Comparison of ENCODE assay signal across 10 cellular contexts in genomic region chr19:17471410-17472125, GRCh38. TPM values are rescaled to one million over a fixed set of nuclear protein-coding genes. Genes with fewer than 3 reads are reported as not detected.
DNase-seq lines count a peak whose midpoint lies in the region; FAIRE-seq and TF ChIP-seq lines count a peak whose summit lies in the region.
"Had no signal": no experiment of that assay in that cellular context is flagged by ENCODE, and none has a peak within 500 bp of the region (broad histone marks: within the 10 kb centered on the region; RNA-seq: fewer than 3 reads in every experiment).

No MANE protein-coding gene starts in this region.

- no peaks in the 10 kb centered on the region for H3K79me2 ChIP-seq in OCI-LY1 (ENCODE audit: insufficient read depth, low read length)
- H3K79me2 ChIP-seq in H1 (ENCODE audit: control insufficient read depth in 1 of 2, insufficient read depth in 2 of 2, low read length in 2 of 2): no peaks in the 10 kb centered on the region; a peak in 1 of 4 replicates

- H3K27ac Mint-ChIP-seq in Calu3 (ENCODE audit: unreplicated experiment) (peak overlapping the region; percentile 59), osteocyte (ENCODE audit: unreplicated experiment) (no peak overlapping the region)

- no peak overlapping the region for H3K23ac ChIP-seq in H1 (ENCODE audit: insufficient read length)

- no peak overlapping the region; the same call in 1 of the 2 replicates for H2BK5ac ChIP-seq in H1 (ENCODE audit: low read depth, low read length)

- H4K20me1 ChIP-seq in OCI-LY1 (ENCODE audit: insufficient read depth, low read length) (no peaks in the 10 kb centered on the region), H1 (replicated peaks in 1 of 2; ENCODE audit: control insufficient read depth in 1 of 2, insufficient read depth in 2 of 2, low read length in 2 of 2) (no peaks in the 10 kb centered on the region)

- 62% methylated on average over 12 of the region's 12 CpGs; no CpG with 5 or more reads in 1 of the 2 experiments for WGBS in H1 (ENCODE audit: extremely low coverage in 1 of 2, insufficient coverage in 1 of 2, insufficient read length in 1 of 2, insufficient replicate concordance in 2 of 2, low coverage in 1 of 2, low lambda C conversion rate in 2 of 2, missing lambda C conversion rate in 1 of 2), 2 experiments

- H3K36me3 ChIP-seq in OCI-LY1 (ENCODE audit: insufficient read depth, low read length) (no peaks in the 10 kb centered on the region), H1 (ENCODE audit: control insufficient read depth in 2 of 4, insufficient read depth in 4 of 4, low read length in 3 of 4) (no peaks in the 10 kb centered on the region), kidney (ENCODE audit: control insufficient read depth in 1 of 2, insufficient read depth in 2 of 2, low read length in 2 of 2) (no peaks in the 10 kb centered on the region)

- H3K36me3 Mint-ChIP-seq in Calu3 (ENCODE audit: insufficient read depth, unreplicated experiment) (peaks cover 60% of the 10 kb centered on the region), osteocyte (ENCODE audit: unreplicated experiment) (no peaks in the 10 kb centered on the region)

- H2BK20ac ChIP-seq in H1 (ENCODE audit: low read length): no peak overlapping the region

- H3K14ac ChIP-seq in H1 (ENCODE audit: insufficient read length): no peak overlapping the region

- H3K9me3 Mint-ChIP-seq in Calu3 (ENCODE audit: low read depth, unreplicated experiment) (no peaks in the 10 kb centered on the region), osteocyte (ENCODE audit: unreplicated experiment) (no peaks in the 10 kb centered on the region)

- no peak overlapping the region for H2BK12ac ChIP-seq in H1 (ENCODE audit: low read depth, low read length)

- H3K4me2 ChIP-seq in OCI-LY1 (ENCODE audit: low read length) (peak overlapping the region; percentile 90; the same call in 1 of the 2 replicates), H1 (ENCODE audit: insufficient read depth in 1 of 2, low read depth in 2 of 2, low read length in 2 of 2) (peak overlapping the region; percentile 74 to 91)

- BruUV-seq in Calu3 (replicated peaks; lab: Mats Ljungman, UMichigan): TSS peak; percentile 21

- no peak overlapping the region for H3K56ac ChIP-seq in H1 (replicated peaks; ENCODE audit: insufficient read length, low read depth, low read length)

- TF ChIP-seq CTCF in Calu3 (IDR thresholded peaks at IDR 0.05; ENCODE audit: unreplicated experiment) (no peak), OCI-LY1 (IDR thresholded peaks at IDR 0.05; ENCODE audit: low read length) (no peak), H1 (IDR thresholded peaks at IDR 0.05; ENCODE audit: control extremely low read depth in 1 of 3, insufficient read depth in 1 of 3, low read depth in 1 of 3, low read length in 3 of 3) (no peak), osteocyte (IDR thresholded peaks at IDR 0.05) (no peak), kidney (IDR thresholded peaks at IDR 0.05; ENCODE audit: borderline replicate concordance, extremely low read depth, insufficient read depth) (no peak)

- H3K4me1 Mint-ChIP-seq in Calu3 (ENCODE audit: low read depth, unreplicated experiment) (peaks cover 18% of the 10 kb centered on the region), osteocyte (ENCODE audit: unreplicated experiment) (peaks cover 35% of the 10 kb centered on the region)

- H3K4me1 ChIP-seq in OCI-LY1 (ENCODE audit: insufficient read depth, low read length, severe bottlenecking) (peaks cover 12% of the 10 kb centered on the region), H1 (replicated peaks in 1 of 4; ENCODE audit: control insufficient read depth in 3 of 4, insufficient read depth in 4 of 4, low read length in 3 of 4) (peaks cover 0 to 17% (median 8%) of the 10 kb centered on the region in 4 experiments; a peak in 5 of 7 replicates), kidney (ENCODE audit: control insufficient read depth in 1 of 2, insufficient read depth in 1 of 2, low read depth in 1 of 2, low read length in 2 of 2) (peaks cover 4 to 24% of the 10 kb centered on the region in 2 donors)

- no peaks in the 10 kb centered on the region for H3K9me2 ChIP-seq in OCI-LY1 (ENCODE audit: low read depth, low read length)

- H3K79me1 ChIP-seq in H1 (ENCODE audit: low read depth, low read length): no peaks in the 10 kb centered on the region

- FAIRE-seq in H1 (lab: Jason Lieb, UNC) (no peak), kidney (lab: Jason Lieb, UNC) (no peak)

- H4K5ac ChIP-seq in H1 (ENCODE audit: insufficient read length, low read depth, low read length): no peak overlapping the region

- peaks cover 16% of the 10 kb centered on the region; the same call in 1 of the 2 replicates for H3K23me2 ChIP-seq in H1 (ENCODE audit: low read depth, low read length)

- H2BK15ac ChIP-seq in H1 (ENCODE audit: low read length): no peak overlapping the region; the same call in 1 of the 2 replicates

- CTCF ChIA-PET in Calu3 (lab: Charles Lee) (interaction anchor here (0.5 to 1.3 kb wide), 3 partner anchors 24 to 388 kb away, joined by 3 to 7 read pairs (median 3); partner anchors contain the start of gene PGLS), H1 (lab: Charles Lee; ENCODE audit: partially characterized antibody) (interaction anchor here (0.8 to 2.6 kb wide), 12 partner anchors 10 to 312 kb away, joined by 3 to 9 read pairs (median 4); partner anchors contain the start of genes NXNL1 and TMEM221)

- POLR2A ChIA-PET in H1 (lab: Charles Lee; ENCODE audit: partially characterized antibody): interaction anchor here (0.9 to 2.4 kb wide), 11 partner anchors 9 to 135 kb away, joined by 3 to 11 read pairs (median 3); partner anchors contain the start of genes BST2 and PGLS

- H3K4me3 Mint-ChIP-seq in Calu3 (ENCODE audit: low read depth, unreplicated experiment): peak overlapping the region; percentile 81
- peak overlapping the region; percentile 93 for H3K4me3 Mint-ChIP-seq in osteocyte (ENCODE audit: unreplicated experiment)

- H2AFZ ChIP-seq in OCI-LY1 (ENCODE audit: low read length) (no peak overlapping the region), H1 (ENCODE audit: low read length) (no peak overlapping the region)

- no peak for DNase-seq in Calu3
- no peak for DNase-seq in H1 (ENCODE audit: low read depth in 1 of 2, low spot score in 2 of 2)
- DNase-seq in osteocyte (ENCODE audit: extremely low spot score, unreplicated experiment): no peak
- no peak for DNase-seq in NCI-H345 (lab: John Stamatoyannopoulos, UW)
- no peak for DNase-seq in HPDE6-E6E7 (ENCODE audit: extremely low spot score)
- DNase-seq in kidney: no peak
- no peak for DNase-seq in SKM-1 treated with dmso at 0.1 percent for 144 hours (lab: John Stamatoyannopoulos, UW; ENCODE audit: unreplicated experiment)
- DNase-seq: activated gamma-delta T cell treated with Interleukin-2 at 50 U/mL for 16 hours had no signal

- H3K4ac ChIP-seq in H1 (replicated peaks; ENCODE audit: insufficient read length, low read depth, low read length): no peak overlapping the region

- no peak overlapping the region for H3K27ac ChIP-seq in OCI-LY1 (ENCODE audit: low read depth, low read length, poor library complexity, severe bottlenecking)
- H3K27ac ChIP-seq in H1 (ENCODE audit: low read depth, low read length): no peak overlapping the region
- H3K27ac ChIP-seq in kidney (ENCODE audit: low read depth in 2 of 2, low read length in 2 of 2): no peak overlapping the region

- H3K27me3 Mint-ChIP-seq in Calu3 (ENCODE audit: unreplicated experiment): no peaks in the 10 kb centered on the region
- no peaks in the 10 kb centered on the region for H3K27me3 Mint-ChIP-seq in osteocyte (ENCODE audit: unreplicated experiment)

- no peaks in the 10 kb centered on the region for H3F3A ChIP-seq in OCI-LY1 (ENCODE audit: insufficient read depth, low read length)

- intact Hi-C loops in Calu3 (cut with micrococcal nuclease; ENCODE audit: unreplicated experiment): no loop called here
- intact Hi-C loops in kidney (cut with DNase I): no loop called here

- H2BK120ac ChIP-seq in H1 (replicated peaks; ENCODE audit: low read depth, low read length): no peak overlapping the region

- no peak overlapping the region for H2AK5ac ChIP-seq in H1 (ENCODE audit: low read depth, low read length)

- no peak overlapping the region for H4K91ac ChIP-seq in H1 (replicated peaks; ENCODE audit: insufficient read length, low read length)

- H4K8ac ChIP-seq in H1 (ENCODE audit: extremely low read depth, insufficient read depth, low read length): peak overlapping the region; percentile 80

- H3K18ac ChIP-seq in H1 (ENCODE audit: extremely low read depth, low read length): no peak overlapping the region

- no peak for TF ChIP-seq EP300 in H1 (IDR thresholded peaks at IDR 0.05; ENCODE audit: borderline replicate concordance in 1 of 2, low read depth in 2 of 2, low read length in 2 of 2)

- H3K9me3 ChIP-seq in OCI-LY1 (ENCODE audit: low read length): no peaks in the 10 kb centered on the region
- H3K9me3 ChIP-seq in H1 (ENCODE audit: insufficient read depth in 2 of 2, low read depth in 1 of 2, low read length in 1 of 2): no peaks in the 10 kb centered on the region
- no peaks in the 10 kb centered on the region for H3K9me3 ChIP-seq in kidney (ENCODE audit: control insufficient read depth in 1 of 2, low read length in 2 of 2)

- TF ChIP-seq RAD21 in H1 (IDR thresholded peaks at IDR 0.05 in 1 of 2, conservative IDR thresholded peaks at IDR 0.05 in 1 of 2; ENCODE audit: low read depth in 2 of 2, low read length in 2 of 2): no peak

- peaks cover 4% of the 10 kb centered on the region; the same call in 1 of the 2 replicates for H3K27me3 ChIP-seq in OCI-LY1 (ENCODE audit: insufficient read depth, low read length)
- peaks cover 0 to 11% (median 5%) of the 10 kb centered on the region in 4 experiments; a peak in 3 of 7 replicates for H3K27me3 ChIP-seq in H1 (replicated peaks in 1 of 4; ENCODE audit: control insufficient read depth in 3 of 4, extremely low read depth in 1 of 4, insufficient read depth in 3 of 4, low read length in 3 of 4)

- no peak overlapping the region for H3K4me3 ChIP-seq in OCI-LY1 (ENCODE audit: low read depth, low read length, poor library complexity, severe bottlenecking)
- H3K4me3 ChIP-seq in H1 (ENCODE audit: extremely low read depth in 1 of 4, insufficient read depth in 2 of 4, low read depth in 3 of 4, low read length in 4 of 4): peak overlapping the region; percentile 58 to 84 (median 66); a peak in 5 of 8 replicates
- peak overlapping the region in 1 of 2 donors; percentile 80 for H3K4me3 ChIP-seq in kidney (ENCODE audit: low read length in 2 of 2)

- no peak overlapping the region for H3K9ac ChIP-seq in OCI-LY1 (ENCODE audit: low read length)
- H3K9ac ChIP-seq in H1 (replicated peaks in 1 of 4; ENCODE audit: extremely low read depth in 1 of 4, low read depth in 3 of 4, low read length in 3 of 4): no peak overlapping the region
- H3K9ac ChIP-seq in kidney (ENCODE audit: low read length in 2 of 2): peak overlapping the region in 1 of 2 donors; percentile 21

- no peak for TF ChIP-seq POLR2A in H1 (IDR thresholded peaks at IDR 0.05; ENCODE audit: control extremely low read depth in 1 of 2, low read depth in 2 of 2, low read length in 2 of 2)

RNA-seq across cellular contexts. Expression of gene SLC27A1, which starts 1.2 kb away (rescaled TPM):
- 42.5 and 47.3 TPM in 2 replicates for total RNA-seq in Calu3 (2022)
- total RNA-seq in H1 (2021; fragmentation: NEBNext Ultra II Directional; extraction: Animal tissue kit (Norgen Biotek cat#: 25700)): 7.3 and 7.5 TPM in 2 replicates
- polyA plus RNA-seq in H1 (2011; rRNA removed): 9.1 and 12.2 TPM in 2 replicates
- 8.1 TPM for polyA plus RNA-seq in H1 (2011; cell fraction: cytosol; rRNA removed)
- 15.3 TPM for polyA plus RNA-seq in H1 (2011; cell fraction: nucleus; rRNA removed)
- polyA plus RNA-seq in H1 (2012, experiment 1 of 2): 4.2 to 9.8 TPM (median 8.2 TPM) in 4 replicates
- polyA plus RNA-seq in H1 (2012, experiment 2 of 2): 5.6 TPM
- 6.3 TPM for polyA plus RNA-seq in H1 (2013, experiment 1 of 2)
- 6.9 TPM for polyA plus RNA-seq in H1 (2013, experiment 2 of 2)
- polyA minus RNA-seq in H1 (2011; rRNA and poly(A)+ RNA removed): 4.7 and 5.0 TPM in 2 replicates
- polyA minus RNA-seq in H1 (2011; cell fraction: cytosol; rRNA and poly(A)+ RNA removed): 11.1 TPM
- 9.1 TPM for polyA minus RNA-seq in H1 (2011; cell fraction: nucleus; rRNA and poly(A)+ RNA removed)
- 12.5 and 14.8 TPM in 2 replicates for total RNA-seq in osteocyte
- 21.9 TPM for total RNA-seq in kidney
- 16.9 TPM for polyA plus RNA-seq in kidney (ENCODE audit: insufficient read depth, low read depth, low replicate concordance)

RNA-seq across cellular contexts. Expression of gene NXNL1, which starts 10.8 kb away (rescaled TPM):
- total RNA-seq in Calu3 (2022) (not detected in 2 replicates), osteocyte (not detected in 2 replicates), kidney (not detected)
- not detected in 2 replicates for total RNA-seq in H1 (2021; fragmentation: NEBNext Ultra II Directional; extraction: Animal tissue kit (Norgen Biotek cat#: 25700))
- polyA plus RNA-seq in H1 (2011; rRNA removed) (not detected in 2 replicates), kidney (ENCODE audit: insufficient read depth, low read depth, low replicate concordance) (not detected)
- polyA plus RNA-seq in H1 (2011; cell fraction: cytosol; rRNA removed): not detected
- not detected for polyA plus RNA-seq in H1 (2011; cell fraction: nucleus; rRNA removed)
- polyA plus RNA-seq in H1 (2012, experiment 1 of 2): not detected in 4 replicates
- polyA plus RNA-seq in H1 (2012, experiment 2 of 2): not detected
- not detected for polyA plus RNA-seq in H1 (2013, experiment 1 of 2)
- not detected for polyA plus RNA-seq in H1 (2013, experiment 2 of 2)
- polyA minus RNA-seq in H1 (2011; rRNA and poly(A)+ RNA removed): not detected in 2 replicates
- not detected for polyA minus RNA-seq in H1 (2011; cell fraction: cytosol; rRNA and poly(A)+ RNA removed)
- not detected for polyA minus RNA-seq in H1 (2011; cell fraction: nucleus; rRNA and poly(A)+ RNA removed)
- total RNA-seq: LHCN-M2 had no signal

RNA-seq across cellular contexts. Expression of gene TMEM221, which starts 23.1 kb away (rescaled TPM):
- 0.32 and 0.59 TPM in 2 replicates for total RNA-seq in Calu3 (2022)
- 1.4 and 1.6 TPM in 2 replicates for total RNA-seq in H1 (2021; fragmentation: NEBNext Ultra II Directional; extraction: Animal tissue kit (Norgen Biotek cat#: 25700))
- polyA plus RNA-seq in H1 (2011; rRNA removed): 2.0 and 2.9 TPM in 2 replicates
- polyA plus RNA-seq in H1 (2011; cell fraction: cytosol; rRNA removed): 1.7 TPM
- polyA plus RNA-seq in H1 (2011; cell fraction: nucleus; rRNA removed): 1.9 TPM
- polyA plus RNA-seq in H1 (2012, experiment 1 of 2): 2.0 to 3.1 TPM (median 2.4 TPM) in 4 replicates
- polyA plus RNA-seq in H1 (2012, experiment 2 of 2): 3.4 TPM
- 2.8 TPM for polyA plus RNA-seq in H1 (2013, experiment 1 of 2)
- 2.6 TPM for polyA plus RNA-seq in H1 (2013, experiment 2 of 2)
- polyA minus RNA-seq in H1 (2011; rRNA and poly(A)+ RNA removed): 0.50 and 0.63 TPM in 2 replicates
- polyA minus RNA-seq in H1 (2011; cell fraction: cytosol; rRNA and poly(A)+ RNA removed): 0.88 TPM
- polyA minus RNA-seq in H1 (2011; cell fraction: nucleus; rRNA and poly(A)+ RNA removed): not detected
- 0.30 and 0.55 TPM in 2 replicates for total RNA-seq in osteocyte
- 0.13 TPM for total RNA-seq in kidney
- not detected for polyA plus RNA-seq in kidney (ENCODE audit: insufficient read depth, low read depth, low replicate concordance)
- total RNA-seq: LHCN-M2 had no signal

RNA-seq across cellular contexts. Expression of gene PGLS, which starts 39.9 kb away (rescaled TPM):
- total RNA-seq in Calu3 (2022) (75.5 and 78.1 TPM in 2 replicates), osteocyte (112 and 115 TPM in 2 replicates), kidney (75.5 TPM)
- total RNA-seq in H1 (2021; fragmentation: NEBNext Ultra II Directional; extraction: Animal tissue kit (Norgen Biotek cat#: 25700)): 67.5 and 72.8 TPM in 2 replicates
- polyA plus RNA-seq in H1 (2011; rRNA removed) (164 and 193 TPM in 2 replicates), kidney (ENCODE audit: insufficient read depth, low read depth, low replicate concordance) (105 TPM)
- polyA plus RNA-seq in H1 (2011; cell fraction: cytosol; rRNA removed): 96.2 TPM
- polyA plus RNA-seq in H1 (2011; cell fraction: nucleus; rRNA removed): 101 TPM
- 35.4 to 76.9 TPM (median 68.3 TPM) in 4 replicates for polyA plus RNA-seq in H1 (2012, experiment 1 of 2)
- polyA plus RNA-seq in H1 (2012, experiment 2 of 2): 98.6 TPM
- polyA plus RNA-seq in H1 (2013, experiment 1 of 2): 67.1 TPM
- 69.4 TPM for polyA plus RNA-seq in H1 (2013, experiment 2 of 2)
- polyA minus RNA-seq in H1 (2011; rRNA and poly(A)+ RNA removed): 29.5 and 49.1 TPM in 2 replicates
- 51.8 TPM for polyA minus RNA-seq in H1 (2011; cell fraction: cytosol; rRNA and poly(A)+ RNA removed)
- polyA minus RNA-seq in H1 (2011; cell fraction: nucleus; rRNA and poly(A)+ RNA removed): 48.9 TPM

RNA-seq across cellular contexts. Expression of gene MVB12A, which starts 51.7 kb away (rescaled TPM):
- total RNA-seq in Calu3 (2022) (35.6 and 41.1 TPM in 2 replicates), osteocyte (59.2 and 63.2 TPM in 2 replicates), kidney (57.6 TPM)
- total RNA-seq in H1 (2021; fragmentation: NEBNext Ultra II Directional; extraction: Animal tissue kit (Norgen Biotek cat#: 25700)): 36.8 and 37.9 TPM in 2 replicates
- polyA plus RNA-seq in H1 (2011; rRNA removed) (76.6 and 97.7 TPM in 2 replicates), kidney (ENCODE audit: insufficient read depth, low read depth, low replicate concordance) (88.3 TPM)
- polyA plus RNA-seq in H1 (2011; cell fraction: cytosol; rRNA removed): 57.3 TPM
- 68.4 TPM for polyA plus RNA-seq in H1 (2011; cell fraction: nucleus; rRNA removed)
- polyA plus RNA-seq in H1 (2012, experiment 1 of 2): 22.6 to 49.8 TPM (median 44.7 TPM) in 4 replicates
- 58.2 TPM for polyA plus RNA-seq in H1 (2012, experiment 2 of 2)
- 32.8 TPM for polyA plus RNA-seq in H1 (2013, experiment 1 of 2)
- polyA plus RNA-seq in H1 (2013, experiment 2 of 2): 35.2 TPM
- polyA minus RNA-seq in H1 (2011; rRNA and poly(A)+ RNA removed): 13.8 and 15.3 TPM in 2 replicates
- 16.6 TPM for polyA minus RNA-seq in H1 (2011; cell fraction: cytosol; rRNA and poly(A)+ RNA removed)
- 21.0 TPM for polyA minus RNA-seq in H1 (2011; cell fraction: nucleus; rRNA and poly(A)+ RNA removed)
